Comparison of ENCODE assay signal across 14 cellular contexts in genomic region chr9:130933114-130934046, GRCh38. TPM values are rescaled to one million over a fixed set of nuclear protein-coding genes. Genes with fewer than 3 reads are reported as not detected.
DNase-seq lines count a peak whose midpoint lies in the region; ATAC-seq, FAIRE-seq and TF ChIP-seq lines count a peak whose summit lies in the region.
"Had no signal": no experiment of that assay in that cellular context is flagged by ENCODE, and none has a peak within 500 bp of the region (broad histone marks: within the 10 kb centered on the region; RNA-seq: fewer than 3 reads in every experiment).

No MANE protein-coding gene starts in this region.

- ATAC-seq in RWPE2 (ENCODE audit: low read depth), result peak; percentile 65
- no peak for ATAC-seq in naive thymus-derived CD4-positive, alpha-beta T cell

- H3K79me1 ChIP-seq in neuronal stem cell (ENCODE audit: low read depth, low read length), result no peaks in the 10 kb centered on the region

- H3K4me2 ChIP-seq in GM23248 (ENCODE audit: unreplicated experiment) (peak overlapping the region; percentile 34), neuronal stem cell (ENCODE audit: insufficient read depth, low read length, poor library complexity, severe bottlenecking) (no peak overlapping the region)

- H2BK15ac ChIP-seq in neuronal stem cell (ENCODE audit: low read length), result peak overlapping the region; percentile 31

- H3K9ac ChIP-seq in GM23248 (peak overlapping the region; percentile 27; the same call in 1 of the 2 replicates), neuronal stem cell (ENCODE audit: low read depth, low read length, poor library complexity) (no peak overlapping the region)

- TF ChIP-seq CTCF in RWPE2 (IDR thresholded peaks at IDR 0.05; ENCODE audit: poor library complexity, severe bottlenecking) (no peak), fibroblast of pulmonary artery (IDR thresholded peaks at IDR 0.05; ENCODE audit: low read length, missing control alignments) (no peak)

- peaks cover 28% of the 10 kb centered on the region; the same call in 1 of the 2 replicates for H3F3A ChIP-seq in GM23248 (ENCODE audit: insufficient read depth)

- H3K18ac ChIP-seq in neuronal stem cell (ENCODE audit: low read length), result peak overlapping the region; percentile 80

- peaks cover 37 to 56% (median 51%) of the 10 kb centered on the region in 5 donors for H3K27me3 Mint-ChIP-seq in naive thymus-derived CD4-positive, alpha-beta T cell

- no peaks in the 10 kb centered on the region for H3K36me3 Mint-ChIP-seq in naive thymus-derived CD4-positive, alpha-beta T cell

- H3K14ac ChIP-seq in neuronal stem cell (ENCODE audit: low read length), result peak overlapping the region; percentile 28

- H3K4me1 ChIP-seq in GM23248 (ENCODE audit: insufficient read depth) (peaks cover 27% of the 10 kb centered on the region), RWPE2 (ENCODE audit: insufficient read depth, poor library complexity, severe bottlenecking) (peaks cover 44% of the 10 kb centered on the region), neuronal stem cell (ENCODE audit: control insufficient read depth in 2 of 2, insufficient read depth in 1 of 2, low read depth in 1 of 2, low read length in 2 of 2) (peaks cover 18 to 19% of the 10 kb centered on the region in 2 donors)
- H3K4me1 ChIP-seq in naive thymus-derived CD4-positive, alpha-beta T cell (ENCODE audit: control insufficient read depth in 2 of 2, insufficient read depth in 2 of 2, low read length in 2 of 2), result no peaks in the 10 kb centered on the region

- H3K9me2 ChIP-seq in GM23248 (ENCODE audit: insufficient read depth), result no peaks in the 10 kb centered on the region

- no peak overlapping the region for H4K91ac ChIP-seq in neuronal stem cell (ENCODE audit: low read depth, low read length, poor library complexity)

- H3K27me3 ChIP-seq in GM23248 (replicated peaks; ENCODE audit: insufficient read depth) (no peaks in the 10 kb centered on the region), RWPE2 (ENCODE audit: insufficient read depth, poor library complexity, severe bottlenecking) (no peaks in the 10 kb centered on the region), neuronal stem cell (ENCODE audit: control insufficient read depth in 3 of 3, insufficient read depth in 3 of 3, low read depth in 1 of 3, low read length in 3 of 3) (peaks cover 7 to 66% (median 12%) of the 10 kb centered on the region in 3 experiments)
- H3K27me3 ChIP-seq in naive thymus-derived CD4-positive, alpha-beta T cell (ENCODE audit: control insufficient read depth in 2 of 2, insufficient read depth in 2 of 2, low read length in 2 of 2), result peaks cover 0 to 2% of the 10 kb centered on the region in 2 donors

- no peak for FAIRE-seq in GM12891 (lab: Jason Lieb, UNC)

- H3K9me3 ChIP-seq in GM23248 (ENCODE audit: low read depth) (no peaks in the 10 kb centered on the region), RWPE2 (ENCODE audit: severe bottlenecking) (peaks cover 2% of the 10 kb centered on the region), neuronal stem cell (replicated peaks in 1 of 2; ENCODE audit: control insufficient read depth in 2 of 2, insufficient read depth in 1 of 2, low read depth in 1 of 2, low read length in 2 of 2) (no peaks in the 10 kb centered on the region)
- H3K9me3 ChIP-seq in naive thymus-derived CD4-positive, alpha-beta T cell (ENCODE audit: control insufficient read depth in 2 of 3, low read length in 3 of 3), result no peaks in the 10 kb centered on the region

- no peak overlapping the region for H3K27ac Mint-ChIP-seq in naive thymus-derived CD4-positive, alpha-beta T cell
- H3K27ac Mint-ChIP-seq: activated T-helper 2 cell treated with anti-CD3 and anti-CD28 coated beads, Interferon-gamma antibody, Interleukin-2, Interleukin-4, amounts not matched to agents 10 μg/mL and 5 μg/mL and 100 μg/mL, durations not matched to agents 14 hours and 24 hours and 36 hours had no signal

- peaks cover 0 to 4% (median 0%) of the 10 kb centered on the region in 11 donors for H3K9me3 Mint-ChIP-seq in naive thymus-derived CD4-positive, alpha-beta T cell
- H3K9me3 Mint-ChIP-seq: activated T-helper 2 cell treated with anti-CD3 and anti-CD28 coated beads, Interferon-gamma antibody, Interleukin-2, Interleukin-4, amounts not matched to agents 10 μg/mL and 5 μg/mL and 100 μg/mL, durations not matched to agents 14 hours and 24 hours and 36 hours had no signal

- H2AK5ac ChIP-seq in neuronal stem cell (ENCODE audit: low read depth, low read length), result peak overlapping the region; percentile 69

- H2BK12ac ChIP-seq in neuronal stem cell (ENCODE audit: low read length), result no peak overlapping the region

- no peaks in the 10 kb centered on the region for H3K79me2 ChIP-seq in GM23248 (ENCODE audit: insufficient read depth)

- H3K36me3 ChIP-seq in GM23248 (ENCODE audit: low read depth) (no peaks in the 10 kb centered on the region), RWPE2 (ENCODE audit: low read depth) (no peaks in the 10 kb centered on the region), neuronal stem cell (replicated peaks in 1 of 2; ENCODE audit: control insufficient read depth in 2 of 2, insufficient read depth in 2 of 2, low read length in 2 of 2) (no peaks in the 10 kb centered on the region)
- H3K36me3 ChIP-seq in naive thymus-derived CD4-positive, alpha-beta T cell (ENCODE audit: control insufficient read depth in 2 of 3, insufficient read depth in 3 of 3, low read length in 3 of 3), result no peaks in the 10 kb centered on the region

- H3K4me3 ChIP-seq in GM23248 (peak overlapping the region; percentile 41), RWPE2 (ENCODE audit: severe bottlenecking) (no peak overlapping the region), fibroblast of pulmonary artery (replicated peaks; ENCODE audit: low read depth, low read length) (no peak overlapping the region), neuronal stem cell (ENCODE audit: low read length in 2 of 2) (no peak overlapping the region)
- H3K4me3 ChIP-seq in naive thymus-derived CD4-positive, alpha-beta T cell (ENCODE audit: low read length), result no peak overlapping the region

- peak overlapping the region; percentile 36 for H3K27ac ChIP-seq in GM23248
- peak overlapping the region; percentile 70 for H3K27ac ChIP-seq in RWPE2 (ENCODE audit: poor library complexity, severe bottlenecking)
- H3K27ac ChIP-seq in neuronal stem cell (replicated peaks; ENCODE audit: low read length), result no peak overlapping the region
- no peak overlapping the region for H3K27ac ChIP-seq in naive thymus-derived CD4-positive, alpha-beta T cell (ENCODE audit: low read depth, low read length)

- in situ Hi-C loops in GM23248 (cut with MboI), result no loop called here

- CTCF ChIA-PET in naive thymus-derived CD4-positive, alpha-beta T cell (lab: Charles Lee), result no interaction called here

- no peak for TF ChIP-seq POLR2A in GM12891 (IDR thresholded peaks at IDR 0.05; ENCODE audit: low read depth, low read length)

- H3K4me3 Mint-ChIP-seq in naive thymus-derived CD4-positive, alpha-beta T cell, result no peak overlapping the region

- H2BK5ac ChIP-seq in neuronal stem cell (ENCODE audit: low read length), result no peak overlapping the region

- WGBS in GM23248 (ENCODE audit: low coverage in 1 of 2, low lambda C conversion rate in 2 of 2, missing lambda C conversion rate in 2 of 2), 2 experiments, result 21 to 24% methylated on average over 20 to 26 of the region's 26 CpGs
- WGBS in neuronal stem cell (ENCODE audit: extremely low coverage in 2 of 2, insufficient read length in 2 of 2, insufficient replicate concordance in 1 of 2), 2 donors, result no CpG with 5 or more reads among the region's 26 CpGs

- H4K20me1 ChIP-seq in GM23248 (ENCODE audit: insufficient read depth), result no peaks in the 10 kb centered on the region

- POLR2A ChIA-PET in naive thymus-derived CD4-positive, alpha-beta T cell (lab: Charles Lee), result no interaction called here

- no peak overlapping the region for H2BK120ac ChIP-seq in neuronal stem cell (ENCODE audit: low read depth, low read length)

- 0 out of 2 replicates have a peak overlapping the region, but pooled peaks have one; percentile 2 for H2AFZ ChIP-seq in GM23248
- no peak overlapping the region for H2AFZ ChIP-seq in neuronal stem cell (ENCODE audit: low read length)

- H4K8ac ChIP-seq in neuronal stem cell (ENCODE audit: low read depth, low read length), result no peak overlapping the region

- H3K23ac ChIP-seq in neuronal stem cell (ENCODE audit: low read depth, low read length, poor library complexity), result peak overlapping the region; percentile 26

- DNase-seq in GM23248 (peak; percentile 91), RWPE2 (ENCODE audit: low spot score) (no peak), fibroblast of pulmonary artery (ENCODE audit: low read depth) (peak; percentile 48), neuronal stem cell (ENCODE audit: low spot score) (no peak), SW 1271 (lab: John Stamatoyannopoulos, UW) (no peak), NCI-H1048 (lab: John Stamatoyannopoulos, UW) (no peak), GM12891 (ENCODE audit: insufficient read length, low spot score) (no peak)
- no peak for DNase-seq in naive thymus-derived CD4-positive, alpha-beta T cell
- DNase-seq: activated CD4-positive, CD25-positive, alpha-beta regulatory T cell treated with anti-CD3 and anti-CD28 coated beads, Interleukin-2, amount 50 U/mL, for 72 hours; NCI-H2171 had no signal

- intact Hi-C loops in naive thymus-derived CD4-positive, alpha-beta T cell (cut with micrococcal nuclease), result no loop called here

- H3K4ac ChIP-seq in neuronal stem cell (ENCODE audit: low read length), result no peak overlapping the region

- peaks cover 0 to 12% (median 2%) of the 10 kb centered on the region in 7 donors for H3K4me1 Mint-ChIP-seq in naive thymus-derived CD4-positive, alpha-beta T cell

TF ChIP-seq in GM12891, 5 proteins besides CTCF, POLR2A, EP300 and RAD21:
- TF ChIP-seq POU2F2 (IDR thresholded peaks at IDR 0.05; ENCODE audit: low read depth, low read length) (no peak), PAX5 (IDR thresholded peaks at IDR 0.05; ENCODE audit: insufficient read depth, low read length, severe bottlenecking) (no peak), SPI1 (IDR thresholded peaks at IDR 0.05; ENCODE audit: low read depth, low read length) (no peak)

RNA-seq across cellular contexts. Expression of gene FIBCD1, which starts 5.7 kb away (rescaled TPM):
- 20.2 and 20.9 TPM in 2 replicates for total RNA-seq in GM23248 (2014; rRNA removed; shearing (Covaris generic))
- 21.4 and 23.7 TPM in 2 replicates for polyA plus RNA-seq in GM23248 (2016; fragmentation: Nextera tagmentation; extraction: Ambion mirVana)
- 0.82 TPM for polyA plus RNA-seq in neuronal stem cell (2013, experiment 1 of 2)
- 0.89 TPM for polyA plus RNA-seq in neuronal stem cell (2013, experiment 2 of 2)
- not detected for total RNA-seq in naive thymus-derived CD4-positive, alpha-beta T cell
- not detected for polyA plus RNA-seq in naive thymus-derived CD4-positive, alpha-beta T cell
- 0.06 TPM for polyA plus RNA-seq in GM12891 (2012; ENCODE audit: low read depth, missing spikeins)
- total RNA-seq: activated T-helper 2 cell treated with anti-CD3 and anti-CD28 coated beads, Interferon-gamma antibody, Interleukin-2, Interleukin-4, amounts not matched to agents 10 μg/mL and 5 μg/mL and 100 μg/mL, durations not matched to agents 14 hours and 24 hours and 36 hours; glomerular endothelial cell; skeletal muscle tissue had no signal

RNA-seq across cellular contexts. Expression of gene QRFP, which starts 36.8 kb away (rescaled TPM):
- not detected in 2 replicates for total RNA-seq in GM23248 (2014; rRNA removed; shearing (Covaris generic))
- 0.18 and 0.53 TPM in 2 replicates for polyA plus RNA-seq in GM23248 (2016; fragmentation: Nextera tagmentation; extraction: Ambion mirVana)
- not detected for polyA plus RNA-seq in neuronal stem cell (2013, experiment 1 of 2)
- not detected for polyA plus RNA-seq in neuronal stem cell (2013, experiment 2 of 2)
- total RNA-seq in naive thymus-derived CD4-positive, alpha-beta T cell, result not detected
- not detected for polyA plus RNA-seq in naive thymus-derived CD4-positive, alpha-beta T cell
- 0.15 TPM for polyA plus RNA-seq in GM12891 (2012; ENCODE audit: low read depth, missing spikeins)
- total RNA-seq: activated T-helper 2 cell treated with anti-CD3 and anti-CD28 coated beads, Interferon-gamma antibody, Interleukin-2, Interleukin-4, amounts not matched to agents 10 μg/mL and 5 μg/mL and 100 μg/mL, durations not matched to agents 14 hours and 24 hours and 36 hours; cerebellum; glomerular endothelial cell; skeletal muscle tissue had no signal

Comparison
In these comparisons a context has a peak if more than half of its experiments do, and no peak if none do; other contexts are left out.
1. DNase-seq: peak in GM23248 (single experiment) and fibroblast of pulmonary artery (single experiment); none in RWPE2 (single experiment), neuronal stem cell (single experiment), SW 1271 (0 of 2), NCI-H1048 (single experiment), naive thymus-derived CD4-positive, alpha-beta T cell (0 of 9) and GM12891 (single experiment).
2. H3K27ac ChIP-seq: peak in GM23248 (single experiment) and RWPE2 (single experiment); none in neuronal stem cell (single experiment) and naive thymus-derived CD4-positive, alpha-beta T cell (single experiment).
3. RNA of gene FIBCD1, which starts 5.7 kb away (total RNA-seq): 20.2 to 20.9 TPM in GM23248; not detected in naive thymus-derived CD4-positive, alpha-beta T cell; every median in the first group is over 10 times any median in the second.